Comparison of ENCODE assay signal across 16 cellular contexts in the genomic region with DNA sequence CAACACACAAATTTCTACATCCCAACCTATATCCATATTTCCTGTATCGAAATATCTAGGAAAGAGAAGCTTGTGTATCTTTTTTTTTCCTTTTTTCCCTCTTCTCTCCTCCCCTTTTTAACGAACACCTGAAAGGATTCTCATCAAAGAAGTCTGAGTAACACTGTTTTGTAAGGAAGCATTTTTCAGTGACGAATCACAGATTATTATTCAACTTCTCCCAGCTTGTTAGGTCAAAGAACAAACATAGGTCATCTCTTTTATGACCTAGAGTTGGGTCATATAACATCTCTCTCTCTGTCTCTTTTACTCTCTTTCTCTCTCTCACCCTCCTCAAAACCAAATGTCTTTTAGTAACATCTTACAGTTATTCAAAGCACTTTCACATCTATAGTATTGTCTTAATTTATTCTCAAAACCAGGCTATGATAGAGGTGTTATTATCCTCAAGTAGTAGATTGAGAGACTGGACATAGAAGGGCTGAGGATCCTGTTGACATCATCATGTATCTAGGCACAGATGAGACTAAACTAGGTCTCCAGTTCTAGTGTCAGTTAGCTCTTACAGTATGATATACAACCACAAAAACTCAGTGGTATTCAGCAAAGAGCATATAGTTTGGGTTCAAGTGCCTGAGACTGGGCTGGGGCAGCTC.
DNase-seq lines count a peak whose midpoint lies in the region; ATAC-seq, FAIRE-seq and TF ChIP-seq lines count a peak whose summit lies in the region.
"Had no signal": no experiment of that assay in that cellular context is flagged by ENCODE, and none has a peak within 500 bp of the region (broad histone marks: within the 10 kb centered on the region; RNA-seq: fewer than 3 reads in every experiment).

No MANE protein-coding gene starts in this region.

- BruUV-seq in MCF 10A (replicated peaks; lab: Mats Ljungman, UMichigan) (TSS peak; percentile 57), OCI-LY7 (replicated peaks; lab: Mats Ljungman, UMichigan) (no TSS peak)

- WGBS in A549 (ENCODE audit: missing lambda C conversion rate) = 9% methylated on average over 3 of the region's 3 CpGs

- H3K4me2 ChIP-seq in A549 (peak overlapping the region; percentile 68), OCI-LY7 (ENCODE audit: low read length) (no peak overlapping the region)

- H2AFZ ChIP-seq in OCI-LY7 (ENCODE audit: low read length) = no peak overlapping the region

- ATAC-seq in A549 = peak; percentile 60 to 82; a peak in 5 of 6 replicates
- ATAC-seq: natural killer cell treated with Interleukin-12 subunit alpha and Interleukin-12 subunit beta and Interleukin-15 and Interleukin-18, amount 100 ng/mL, for 72 hours had no signal

- no peaks in the 10 kb centered on the region for H3K79me2 ChIP-seq in OCI-LY7 (ENCODE audit: insufficient read depth, low read depth, low read length)

- POLR2A ChIA-PET in A549 (lab: Yijun Ruan, JAX) (no interaction called here), MCF 10A (lab: Yijun Ruan, JAX) (interaction anchor here (0.7 to 2.2 kb wide), 8 partner anchors 10 to 82 kb away, joined by 3 to 11 read pairs (median 4); no protein-coding TSS in a partner anchor), OCI-LY7 (lab: Charles Lee) (interaction anchor here (0.6 to 1.1 kb wide), 2 partner anchors 9 to 21 kb away, joined by 3 read pairs; no protein-coding TSS in a partner anchor)

- H3K4me1 ChIP-seq in A549 = peaks cover 36% of the 10 kb centered on the region
- peaks cover 6% of the 10 kb centered on the region for H3K4me1 ChIP-seq in HUES6 (ENCODE audit: control insufficient read depth, insufficient read depth, low read length)
- no peaks in the 10 kb centered on the region for H3K4me1 ChIP-seq in OCI-LY7 (ENCODE audit: insufficient read depth, low read length, poor library complexity, severe bottlenecking)

- TF ChIP-seq CTCF in A549 (IDR thresholded peaks at IDR 0.05) (no peak), MCF 10A (IDR thresholded peaks at IDR 0.05; ENCODE audit: unreplicated experiment) (no peak), kidney epithelial cell (IDR thresholded peaks at IDR 0.05; ENCODE audit: insufficient read depth, low read length, poor library complexity, severe bottlenecking) (no peak), D721Med (IDR thresholded peaks at IDR 0.05; ENCODE audit: insufficient read depth, missing control alignments) (no peak), OCI-LY7 (conservative IDR thresholded peaks at IDR 0.05; ENCODE audit: low read length) (no peak)

- FAIRE-seq in A549 (lab: Jason Lieb, UNC) (no peak), D721Med (lab: Jason Lieb, UNC) (no peak)

- peaks cover 19% of the 10 kb centered on the region for H3K4me1 Mint-ChIP-seq in MCF 10A (ENCODE audit: insufficient read depth, unreplicated experiment)
- H3K4me1 Mint-ChIP-seq: activated CD4-positive, alpha-beta T cell treated with anti-CD3 and anti-CD28 coated beads, Interleukin-2, amount 10 ng/mL, durations not matched to agents 24 days and 14 days; central memory CD8-positive, alpha-beta T cell had no signal

- peaks cover 2% of the 10 kb centered on the region for H3K36me3 Mint-ChIP-seq in MCF 10A (ENCODE audit: insufficient read depth, unreplicated experiment)

- H3K27ac ChIP-seq in A549 (peak overlapping the region; percentile 63 to 72), HUES6 (ENCODE audit: low read depth, low read length) (0 out of 2 replicates have a peak overlapping the region, but pooled peaks have one; percentile 6), OCI-LY7 (ENCODE audit: low read depth, low read length, poor library complexity, severe bottlenecking) (no peak overlapping the region)
- H3K27ac ChIP-seq: tibial artery had no signal

- H3K36me3 ChIP-seq in HUES6 (ENCODE audit: control insufficient read depth, insufficient read depth, low read length) (no peaks in the 10 kb centered on the region), kidney epithelial cell (ENCODE audit: control insufficient read depth, insufficient read depth, low read length) (no peaks in the 10 kb centered on the region), OCI-LY7 (ENCODE audit: insufficient read depth, low read length) (no peaks in the 10 kb centered on the region)
- H3K36me3 ChIP-seq: tibial artery had no signal

- H3K9me2 ChIP-seq in OCI-LY7 (ENCODE audit: insufficient read depth, low read length) = no peaks in the 10 kb centered on the region

- TF ChIP-seq EP300 in A549 (IDR thresholded peaks at IDR 0.05) = peak; percentile 17 to 52; a peak in 2 of 5 replicates

- TF ChIP-seq RAD21 in A549 (conservative IDR thresholded peaks at IDR 0.05 in 1 of 2, IDR thresholded peaks at IDR 0.05 in 1 of 2) = no peak; a peak in 1 of 5 replicates

- no peaks in the 10 kb centered on the region for H3K27me3 ChIP-seq in HUES6 (ENCODE audit: control insufficient read depth, insufficient read depth, low read length)
- no peaks in the 10 kb centered on the region for H3K27me3 ChIP-seq in kidney epithelial cell (ENCODE audit: control insufficient read depth, insufficient read depth, low read length)
- H3K27me3 ChIP-seq: tibial artery had no signal

- CTCF ChIA-PET in A549 (lab: Yijun Ruan, JAX) (interaction anchor here (0.8 kb wide), 1 partner anchor 56 kb away, joined by 3 read pairs; no protein-coding TSS in a partner anchor), MCF 10A (lab: Yijun Ruan, JAX) (interaction anchor here (0.6 to 0.7 kb wide), 2 partner anchors 331 to 875 kb away, joined by 3 read pairs; no protein-coding TSS in a partner anchor), OCI-LY7 (lab: Charles Lee; ENCODE audit: unreplicated experiment) (no interaction called here)

- no peak overlapping the region for H3K9ac ChIP-seq in HUES6 (ENCODE audit: low read length)

- H3K4me3 ChIP-seq in A549 (no peak overlapping the region), HUES6 (ENCODE audit: low read depth, low read length) (no peak overlapping the region), kidney epithelial cell (ENCODE audit: low read depth, low read length) (no peak overlapping the region), OCI-LY7 (ENCODE audit: low read depth, low read length, poor library complexity, severe bottlenecking) (no peak overlapping the region)
- H3K4me3 ChIP-seq: skin epidermis, tibial artery had no signal

- peak; percentile 24 to 43 for DNase-seq in A549 (ENCODE audit: low read depth in 1 of 2, low spot score in 1 of 2)
- peak; percentile 62 for DNase-seq in MCF 10A (ENCODE audit: unreplicated experiment)
- peak; percentile 57 for DNase-seq in kidney epithelial cell (ENCODE audit: low read depth)
- no peak for DNase-seq in D721Med (ENCODE audit: insufficient read length, low spot score)
- no peak for DNase-seq in NCI-H345 (lab: John Stamatoyannopoulos, UW)
- DNase-seq in OCI-LY7 (ENCODE audit: low spot score) = no peak
- no peak for DNase-seq in D341Med (ENCODE audit: low spot score)
- DNase-seq: activated CD4-positive, alpha-beta T cell treated with anti-CD3 and anti-CD28 coated beads, Interleukin-2, amount 10 ng/mL, durations not matched to agents 24 days and 14 days; H9; KBM-7; NCI-H187 treated with DMSO at 0.1 percent for 48 hours; tibial artery had no signal

- H4K20me1 ChIP-seq in OCI-LY7 (ENCODE audit: insufficient read depth, low read length) = no peaks in the 10 kb centered on the region

- no peaks in the 10 kb centered on the region for H3K27me3 Mint-ChIP-seq in MCF 10A (ENCODE audit: insufficient read depth, unreplicated experiment)
- H3K27me3 Mint-ChIP-seq: activated CD4-positive, alpha-beta T cell treated with anti-CD3 and anti-CD28 coated beads, Interleukin-2, amount 10 ng/mL, durations not matched to agents 24 days and 14 days; central memory CD8-positive, alpha-beta T cell; natural killer cell treated with Interleukin-12 subunit alpha and Interleukin-12 subunit beta and Interleukin-15 and Interleukin-18, amount 100 ng/mL, for 72 hours had no signal

- H3K9me3 ChIP-seq in A549 = no peaks in the 10 kb centered on the region
- H3K9me3 ChIP-seq in HUES6 (ENCODE audit: control insufficient read depth, insufficient read depth, low read depth, low read length) = peaks cover 11% of the 10 kb centered on the region
- no peaks in the 10 kb centered on the region for H3K9me3 ChIP-seq in OCI-LY7 (ENCODE audit: low read length)

- intact Hi-C loops in MCF 10A (cut with micrococcal nuclease) (no loop called here), OCI-LY7 (cut with micrococcal nuclease; ENCODE audit: unreplicated experiment) (no loop called here)

- peak overlapping the region; percentile 41 for H3K4me3 Mint-ChIP-seq in MCF 10A (ENCODE audit: unreplicated experiment)
- H3K4me3 Mint-ChIP-seq: activated CD4-positive, alpha-beta T cell treated with anti-CD3 and anti-CD28 coated beads, Interleukin-2, amount 10 ng/mL, durations not matched to agents 24 days and 14 days; central memory CD8-positive, alpha-beta T cell; H9; natural killer cell treated with Interleukin-12 subunit alpha and Interleukin-12 subunit beta and Interleukin-15 and Interleukin-18, amount 100 ng/mL, for 72 hours had no signal

- TF ChIP-seq POLR2A in A549 (IDR thresholded peaks at IDR 0.05; ENCODE audit: low read length) = no peak

- H3K9me3 Mint-ChIP-seq in MCF 10A (ENCODE audit: unreplicated experiment) = peaks cover 13% of the 10 kb centered on the region

- peak overlapping the region; percentile 43 for H3K27ac Mint-ChIP-seq in MCF 10A (ENCODE audit: low read depth, unreplicated experiment)
- H3K27ac Mint-ChIP-seq: activated CD4-positive, alpha-beta T cell treated with anti-CD3 and anti-CD28 coated beads, Interleukin-2, amount 10 ng/mL, durations not matched to agents 24 days and 14 days; natural killer cell treated with Interleukin-12 subunit alpha and Interleukin-12 subunit beta and Interleukin-15 and Interleukin-18, amount 100 ng/mL, for 72 hours had no signal

TF ChIP-seq in A549, 52 proteins besides CTCF, POLR2A, EP300 and RAD21:
- TF ChIP-seq CEBPB (IDR thresholded peaks at IDR 0.05) = peak; percentile 40 to 51; a peak in 3 of 4 replicates
- peak; percentile 74 for TF ChIP-seq JUNB (IDR thresholded peaks at IDR 0.05)
- TF ChIP-seq, protein P1, sequence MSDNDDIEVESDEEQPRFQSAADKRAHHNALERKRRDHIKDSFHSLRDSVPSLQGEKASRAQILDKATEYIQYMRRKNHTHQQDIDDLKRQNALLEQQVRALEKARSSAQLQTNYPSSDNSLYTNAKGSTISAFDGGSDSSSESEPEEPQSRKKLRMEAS (IDR thresholded peaks at IDR 0.05) = no peak
- TF ChIP-seq, protein P2, sequence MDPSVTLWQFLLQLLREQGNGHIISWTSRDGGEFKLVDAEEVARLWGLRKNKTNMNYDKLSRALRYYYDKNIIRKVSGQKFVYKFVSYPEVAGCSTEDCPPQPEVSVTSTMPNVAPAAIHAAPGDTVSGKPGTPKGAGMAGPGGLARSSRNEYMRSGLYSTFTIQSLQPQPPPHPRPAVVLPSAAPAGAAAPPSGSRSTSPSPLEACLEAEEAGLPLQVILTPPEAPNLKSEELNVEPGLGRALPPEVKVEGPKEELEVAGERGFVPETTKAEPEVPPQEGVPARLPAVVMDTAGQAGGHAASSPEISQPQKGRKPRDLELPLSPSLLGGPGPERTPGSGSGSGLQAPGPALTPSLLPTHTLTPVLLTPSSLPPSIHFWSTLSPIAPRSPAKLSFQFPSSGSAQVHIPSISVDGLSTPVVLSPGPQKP (IDR thresholded peaks at IDR 0.05; ENCODE audit: low read depth, low read length) = no peak
- TF ChIP-seq FOSL2 (IDR thresholded peaks at IDR 0.05) = peak; percentile 78
- TF ChIP-seq FOSL2 (CRISPR knock-in tag; IDR thresholded peaks at IDR 0.05) = peak; percentile 55
- TF ChIP-seq GATA3 (IDR thresholded peaks at IDR 0.05; ENCODE audit: borderline replicate concordance) = 0 out of 2 replicates have a peak, but pooled peaks have one; percentile 19

Comparison
In these comparisons a context has a peak if more than half of its experiments do, and no peak if none do; other contexts are left out.
1. DNase-seq: peak in A549 (2 of 2), MCF 10A (single experiment) and kidney epithelial cell (single experiment); none in D721Med (single experiment), NCI-H345 (single experiment), OCI-LY7 (single experiment) and D341Med (single experiment).